12 cellular contexts compared by ENCODE assay signal in genomic region chr14:51922624-51923023, GRCh38.
DNase-seq lines count a peak whose midpoint lies in the region; ATAC-seq, FAIRE-seq and TF ChIP-seq lines count a peak whose summit lies in the region.
"Had no signal": no experiment of that assay in that cellular context is flagged by ENCODE, and none has a peak within 500 bp of the region (broad histone marks: within the 10 kb centered on the region; RNA-seq: fewer than 3 reads in every experiment).

No MANE protein-coding gene starts in this region.

- peak overlapping the region in 3 of 8 donors; percentile 13 to 33 (median 27) for H3K4me3 Mint-ChIP-seq in CD4-positive, alpha-beta memory T cell
- peak overlapping the region; percentile 40 to 74 (median 62) for H3K4me3 Mint-ChIP-seq in brain

- FAIRE-seq in small intestine (lab: Jason Lieb, UNC) (no peak), GM12891 (lab: Jason Lieb, UNC) (no peak), GM19239 (lab: Jason Lieb, UNC) (no peak)

- intact Hi-C loops in CD4-positive, alpha-beta memory T cell (cut with micrococcal nuclease), result no loop called here
- intact Hi-C loops in mucosa of descending colon (cut with DNase I, micrococcal nuclease), result no loop called here

- H3K27ac Mint-ChIP-seq in CD4-positive, alpha-beta memory T cell, result peak overlapping the region in 6 of 7 donors; percentile 14 to 81 (median 44)
- H3K27ac Mint-ChIP-seq in brain, result peak overlapping the region; percentile 80 to 97 (median 93)

- H3K4me3 ChIP-seq in CD4-positive, alpha-beta memory T cell (ENCODE audit: low read length in 2 of 2), result no peak overlapping the region
- no peak overlapping the region for H3K4me3 ChIP-seq in right atrium auricular region
- no peak overlapping the region for H3K4me3 ChIP-seq in small intestine (ENCODE audit: low read depth in 1 of 2, low read length in 2 of 2)
- no peak overlapping the region for H3K4me3 ChIP-seq in mucosa of descending colon

- 55 to 75% (median 73%) methylated on average over 6 of the region's 6 CpGs for WGBS in small intestine, 3 donors

- H3K4me1 Mint-ChIP-seq in CD4-positive, alpha-beta memory T cell, result peaks cover 40 to 70% (median 56%) of the 10 kb centered on the region in 4 donors
- peaks cover 41% of the 10 kb centered on the region for H3K4me1 Mint-ChIP-seq in brain

- no peaks in the 10 kb centered on the region for H3K27me3 ChIP-seq in CD4-positive, alpha-beta memory T cell (ENCODE audit: insufficient read depth, low read length)
- H3K27me3 ChIP-seq in right atrium auricular region (no peaks in the 10 kb centered on the region), small intestine (ENCODE audit: control insufficient read depth in 2 of 2, insufficient read depth in 2 of 2, low read length in 2 of 2) (no peaks in the 10 kb centered on the region)

- POLR2A ChIA-PET in CD4-positive, alpha-beta memory T cell (lab: Charles Lee; ENCODE audit: partially characterized antibody), result interaction anchor here (1.6 kb wide), 1 partner anchor 62 kb away, joined by 4 read pairs; the partner anchor contains the start of gene GNG2

- peaks cover 24 to 36% of the 10 kb centered on the region in 2 donors for H3K36me3 Mint-ChIP-seq in CD4-positive, alpha-beta memory T cell
- peaks cover 16% of the 10 kb centered on the region for H3K36me3 Mint-ChIP-seq in brain

- no peak overlapping the region for H3K27ac ChIP-seq in CD4-positive, alpha-beta memory T cell (ENCODE audit: low read depth, low read length)
- H3K27ac ChIP-seq in right atrium auricular region, result peak overlapping the region; percentile 40 to 47
- H3K27ac ChIP-seq in small intestine (ENCODE audit: low read depth in 1 of 2, low read length in 1 of 2), result no peak overlapping the region

- H3K27me3 Mint-ChIP-seq in CD4-positive, alpha-beta memory T cell, result no peaks in the 10 kb centered on the region
- no peaks in the 10 kb centered on the region for H3K27me3 Mint-ChIP-seq in brain

- H3K9me3 Mint-ChIP-seq in CD4-positive, alpha-beta memory T cell, result no peaks in the 10 kb centered on the region
- H3K9me3 Mint-ChIP-seq in brain, result no peaks in the 10 kb centered on the region

- DNase-seq in CD4-positive, alpha-beta memory T cell, result no peak
- DNase-seq in right atrium auricular region (ENCODE audit: low spot score), result no peak
- DNase-seq in pons (ENCODE audit: low spot score), result peak; percentile 58
- DNase-seq in small intestine, result no peak
- DNase-seq in mucosa of descending colon, result no peak
- no peak for DNase-seq in GM12891 (ENCODE audit: insufficient read length, low spot score)
- no peak for DNase-seq in GM19239 (ENCODE audit: insufficient read length, low spot score)
- DNase-seq: amniotic stem cell; Caco-2; NCI-H1436 treated with DMSO at 0.1 percent for 48 hours; stimulated activated CD4-positive, alpha-beta T cell treated with anti-CD3 and anti-CD28 coated beads, Interleukin-12 subunit alpha, Interleukin-12 subunit beta, amount 100 ng/mL, for 4 hours had no signal

- H3K36me3 ChIP-seq in CD4-positive, alpha-beta memory T cell (ENCODE audit: insufficient read depth, low read length), result no peaks in the 10 kb centered on the region
- H3K36me3 ChIP-seq in right atrium auricular region (no peaks in the 10 kb centered on the region), small intestine (ENCODE audit: control insufficient read depth in 2 of 2, insufficient read depth in 2 of 2, low read length in 2 of 2) (no peaks in the 10 kb centered on the region), mucosa of descending colon (ENCODE audit: low read depth) (no peaks in the 10 kb centered on the region)

- peaks cover 28% of the 10 kb centered on the region for H3K4me1 ChIP-seq in CD4-positive, alpha-beta memory T cell (ENCODE audit: insufficient read depth, low read length)
- H3K4me1 ChIP-seq in right atrium auricular region (no peaks in the 10 kb centered on the region), small intestine (ENCODE audit: control insufficient read depth in 2 of 2, insufficient read depth in 1 of 2, low read depth in 1 of 2, low read length in 1 of 2) (no peaks in the 10 kb centered on the region), mucosa of descending colon (ENCODE audit: low read depth) (no peaks in the 10 kb centered on the region)
- H3K4me1 ChIP-seq: Caco-2 had no signal

- TF ChIP-seq CTCF in brain (conservative IDR thresholded peaks at IDR 0.05), result no peak
- TF ChIP-seq CTCF in right atrium auricular region (IDR thresholded peaks at IDR 0.05), result no peak
- no peak for TF ChIP-seq CTCF in mucosa of descending colon (IDR thresholded peaks at IDR 0.05)

- CTCF ChIA-PET in CD4-positive, alpha-beta memory T cell (lab: Charles Lee; ENCODE audit: partially characterized antibody), result interaction anchor here (0.6 to 1.8 kb wide), 4 partner anchors 56 to 754 kb away, joined by 3 to 6 read pairs (median 3); no protein-coding TSS in a partner anchor

- no peaks in the 10 kb centered on the region for H3K9me3 ChIP-seq in CD4-positive, alpha-beta memory T cell (ENCODE audit: control insufficient read depth in 1 of 2, low read length in 2 of 2)
- H3K9me3 ChIP-seq in right atrium auricular region (no peaks in the 10 kb centered on the region), small intestine (ENCODE audit: control insufficient read depth, low read depth) (no peaks in the 10 kb centered on the region), mucosa of descending colon (no peaks in the 10 kb centered on the region)

- ATAC-seq in mucosa of descending colon, result no peak

- no peak for TF ChIP-seq POLR2A in GM12891 (IDR thresholded peaks at IDR 0.05; ENCODE audit: low read depth, low read length)

TF ChIP-seq in GM12891, 5 proteins besides CTCF, POLR2A, EP300 and RAD21:
- TF ChIP-seq POU2F2 (IDR thresholded peaks at IDR 0.05; ENCODE audit: low read depth, low read length), result no peak
TF ChIP-seq in GM12891: peak in this region for 0.

Comparison
In these comparisons a context has a peak if more than half of its experiments do, and no peak if none do; other contexts are left out.
1. H3K27ac ChIP-seq: peak in right atrium auricular region (2 of 2); none in CD4-positive, alpha-beta memory T cell (single experiment) and small intestine (0 of 2).